In the genomic region with DNA sequence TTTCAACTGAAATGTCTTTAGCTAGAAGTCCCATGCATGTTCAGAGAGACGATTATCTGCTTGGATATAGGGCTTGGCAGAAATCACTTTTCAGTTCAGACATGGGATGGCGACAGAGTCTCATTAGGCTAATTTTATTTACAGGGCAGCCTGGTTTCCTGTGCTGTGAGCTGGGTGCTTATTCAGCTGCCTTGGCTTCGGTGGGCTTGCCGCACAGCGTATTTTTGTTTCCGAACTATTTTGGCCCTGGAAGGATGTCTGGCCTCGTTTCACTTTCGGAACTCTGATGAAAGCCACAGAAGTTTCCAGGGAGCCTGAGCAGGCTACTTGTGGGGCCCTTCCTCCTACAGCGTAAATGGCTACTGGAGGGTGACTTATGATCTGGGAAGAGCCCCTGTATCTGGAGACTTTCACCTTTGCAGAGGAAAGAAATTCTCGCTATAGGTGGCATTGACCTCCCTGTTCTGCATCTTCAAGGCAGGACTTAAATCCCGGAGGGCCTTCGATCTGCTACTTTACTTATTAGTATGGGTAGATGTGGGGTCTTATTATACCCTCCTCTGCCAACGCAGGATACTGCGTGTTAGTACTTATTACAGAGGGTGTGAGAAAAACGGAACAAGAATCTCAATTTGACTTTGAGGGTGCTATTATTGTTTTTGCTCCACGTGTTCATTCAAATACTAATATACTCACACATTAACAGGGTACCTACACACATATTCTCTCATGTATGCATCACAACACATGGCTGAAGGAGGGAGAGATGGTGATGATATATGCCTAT, we compare ENCODE assay signal across 9 cellular contexts.
DNase-seq lines count a peak whose midpoint lies in the region; ATAC-seq and TF ChIP-seq lines count a peak whose summit lies in the region.
"Had no signal": no experiment of that assay in that cellular context is flagged by ENCODE, and none has a peak within 500 bp of the region (broad histone marks: within the 10 kb centered on the region; RNA-seq: fewer than 3 reads in every experiment).

No MANE protein-coding gene starts in this region.

- H3K79me2 ChIP-seq in osteoblast (ENCODE audit: insufficient read depth, low read length): no peaks in the 10 kb centered on the region

- H3K27me3 ChIP-seq in WERI-Rb-1 (ENCODE audit: insufficient read depth, low read depth, severe bottlenecking) (no peaks in the 10 kb centered on the region), foreskin keratinocyte (no peaks in the 10 kb centered on the region), osteoblast (ENCODE audit: insufficient read depth, low read length) (no peaks in the 10 kb centered on the region)

- H3K4me1 ChIP-seq in foreskin keratinocyte (no peaks in the 10 kb centered on the region), osteoblast (ENCODE audit: insufficient read depth, low read length) (peaks cover 14% of the 10 kb centered on the region)

- peak; percentile 24 for DNase-seq in DMS 273 (lab: John Stamatoyannopoulos, UW; ENCODE audit: unreplicated experiment)
- DNase-seq in DMS 273 treated with DMSO at 0.1 percent for 48 hours (lab: John Stamatoyannopoulos, UW): no peak
- peak; percentile 47 for DNase-seq in HS-27A (ENCODE audit: low read depth)
- DNase-seq in WERI-Rb-1: peak; percentile 35
- no peak for DNase-seq in foreskin keratinocyte
- peak; percentile 76 for DNase-seq in osteoblast (ENCODE audit: insufficient read length, low spot score, missing footprints)
- DNase-seq in NCI-H1105 treated with DMSO at 0.1 percent for 48 hours (lab: John Stamatoyannopoulos, UW): no peak

- H3K36me3 ChIP-seq in WERI-Rb-1: no peaks in the 10 kb centered on the region
- no peaks in the 10 kb centered on the region for H3K36me3 ChIP-seq in osteoblast (ENCODE audit: insufficient read depth, low read length)

- H3K4me3 ChIP-seq in WERI-Rb-1 (ENCODE audit: low read depth, low read length) (no peak overlapping the region), osteoblast (ENCODE audit: insufficient read depth, low read length) (peak overlapping the region; percentile 73)

- H3K27ac ChIP-seq in WERI-Rb-1 (no peak overlapping the region), foreskin keratinocyte (no peak overlapping the region), osteoblast (ENCODE audit: low read depth, low read length) (peak overlapping the region; percentile 58)
- H3K27ac ChIP-seq: 22Rv1 had no signal

- H3K9me3 ChIP-seq in WERI-Rb-1 (ENCODE audit: severe bottlenecking): no peaks in the 10 kb centered on the region
- no peaks in the 10 kb centered on the region for H3K9me3 ChIP-seq in osteoblast (ENCODE audit: low read depth, low read length)

- peak overlapping the region; percentile 87 for H3K4me2 ChIP-seq in osteoblast (ENCODE audit: insufficient read depth, low read length)

- TF ChIP-seq CTCF in WERI-Rb-1 (IDR thresholded peaks at IDR 0.05; ENCODE audit: low read depth, low read length) (peak; percentile 45; the same call in 1 of the 2 replicates), foreskin keratinocyte (conservative IDR thresholded peaks at IDR 0.05) (peak; percentile 58), osteoblast (IDR thresholded peaks at IDR 0.05; ENCODE audit: extremely low read depth, low read depth, low read length) (peak; percentile 73)

- no peaks in the 10 kb centered on the region for H4K20me1 ChIP-seq in osteoblast (ENCODE audit: insufficient read depth, low read length)

- H2AFZ ChIP-seq in osteoblast (ENCODE audit: low read length): peak overlapping the region; percentile 91

- ATAC-seq in GM21528 (IDR thresholded peaks at IDR 0.05; ENCODE audit: low FRiP score, unreplicated experiment) (peak; percentile 94), foreskin keratinocyte (peak; percentile 31)

Comparison
In these comparisons a context has a peak if more than half of its experiments do, and no peak if none do; other contexts are left out.
1. DNase-seq: peak in DMS 273 (single experiment), HS-27A (single experiment), WERI-Rb-1 (single experiment) and osteoblast (single experiment); none in DMS 273 treated with DMSO at 0.1 percent for 48 hours (single experiment), foreskin keratinocyte (0 of 2) and NCI-H1105 treated with DMSO at 0.1 percent for 48 hours (single experiment).
2. Peak in every context shown above with its lines, with median percentiles within 50 percentile points of each other: CTCF ChIP-seq.